8 cellular contexts compared by ENCODE assay signal in the genomic region with DNA sequence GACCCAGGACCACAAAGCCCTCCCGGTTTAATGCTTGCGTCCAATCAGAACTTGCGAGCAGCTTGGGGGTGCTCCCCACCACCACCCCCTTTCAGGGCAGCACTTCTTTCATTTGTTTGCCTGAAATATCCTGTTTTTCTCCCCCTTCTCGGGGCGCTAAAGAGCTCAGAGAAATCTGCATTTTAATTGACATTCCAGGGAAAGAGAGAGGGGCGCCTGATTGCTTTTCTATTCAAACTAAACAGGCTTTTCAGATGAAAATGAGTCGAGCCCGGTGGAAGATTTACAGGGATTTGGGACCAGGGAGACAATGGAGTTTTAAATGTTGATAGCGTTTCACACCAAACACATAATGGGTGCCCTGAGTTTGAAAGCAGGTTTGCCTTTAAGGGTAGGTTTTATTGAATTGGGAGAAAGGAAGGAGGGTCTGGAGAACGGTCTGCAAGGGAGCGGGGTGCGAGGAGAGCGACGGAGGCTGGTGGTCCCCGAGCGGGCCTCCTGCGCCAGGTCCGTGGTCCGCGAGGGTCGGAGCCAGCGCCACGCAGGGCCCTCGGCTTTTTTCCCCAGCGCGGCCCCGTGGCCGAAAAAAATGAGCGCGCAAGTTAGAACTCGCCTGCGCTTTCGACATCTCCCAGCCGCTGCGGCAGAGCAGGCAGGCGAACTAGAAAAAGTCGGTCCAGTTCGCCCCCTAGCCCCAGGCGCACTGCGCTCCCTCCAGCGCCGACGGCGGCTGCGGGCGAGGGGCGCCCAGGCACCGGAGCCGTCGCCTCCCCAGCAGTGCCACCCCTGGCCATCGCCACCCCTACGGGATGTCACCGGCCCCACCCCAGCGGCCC. TPM values are rescaled to one million over a fixed set of nuclear protein-coding genes. Genes with fewer than 3 reads are reported as not detected.
DNase-seq lines count a peak whose midpoint lies in the region; ATAC-seq and TF ChIP-seq lines count a peak whose summit lies in the region.

No MANE protein-coding gene starts in this region.

- H3K4me3 Mint-ChIP-seq in CD4-positive, CD25-positive, alpha-beta regulatory T cell, result peak overlapping the region in 3 of 4 donors; percentile 37 to 82 (median 61)
- peak overlapping the region; percentile 90 to 95 (median 94) for H3K4me3 Mint-ChIP-seq in nephron

- TF ChIP-seq CTCF in foreskin keratinocyte (conservative IDR thresholded peaks at IDR 0.05) (peak; percentile 68), nephron (IDR thresholded peaks at IDR 0.05; ENCODE audit: unreplicated experiment in 3 of 3) (peak; percentile 15 to 35 (median 33))

- no peaks in the 10 kb centered on the region for H3K9me3 Mint-ChIP-seq in CD4-positive, CD25-positive, alpha-beta regulatory T cell
- no peaks in the 10 kb centered on the region for H3K9me3 Mint-ChIP-seq in nephron

- H3K27me3 Mint-ChIP-seq in CD4-positive, CD25-positive, alpha-beta regulatory T cell, result peaks cover 64% of the 10 kb centered on the region
- peaks cover 86% of the 10 kb centered on the region for H3K27me3 Mint-ChIP-seq in nephron (ENCODE audit: low read depth)

- H3K36me3 Mint-ChIP-seq in CD4-positive, CD25-positive, alpha-beta regulatory T cell, result peaks cover 3% of the 10 kb centered on the region
- peaks cover 23% of the 10 kb centered on the region for H3K36me3 Mint-ChIP-seq in nephron (ENCODE audit: low read depth)

- no peak for DNase-seq in CD4-positive, CD25-positive, alpha-beta regulatory T cell
- DNase-seq in NCI-H2227 treated with DMSO at 0.1 percent for 48 hours (lab: John Stamatoyannopoulos, UW) (peak; percentile 37), foreskin keratinocyte (peak in 1 of 2 donors; percentile 78), NK-92 (lab: John Stamatoyannopoulos, UW; ENCODE audit: unreplicated experiment) (no peak), NCI-H1694 (lab: John Stamatoyannopoulos, UW) (no peak), NCI-H774 (lab: John Stamatoyannopoulos, UW) (no peak)

- no peak overlapping the region for H3K4me3 ChIP-seq in CD4-positive, CD25-positive, alpha-beta regulatory T cell (ENCODE audit: low read depth, low read length)

- no peak overlapping the region for H3K27ac Mint-ChIP-seq in CD4-positive, CD25-positive, alpha-beta regulatory T cell
- H3K27ac Mint-ChIP-seq in nephron, result peak overlapping the region; percentile 85 to 93 (median 91)

- H3K4me1 ChIP-seq in CD4-positive, CD25-positive, alpha-beta regulatory T cell (ENCODE audit: control insufficient read depth, insufficient read depth, low read length, poor library complexity, severe bottlenecking), result peaks cover 12% of the 10 kb centered on the region
- peaks cover 33% of the 10 kb centered on the region for H3K4me1 ChIP-seq in foreskin keratinocyte

- H3K4me1 Mint-ChIP-seq in CD4-positive, CD25-positive, alpha-beta regulatory T cell, result peaks cover 0 to 8% (median 4%) of the 10 kb centered on the region in 4 donors
- H3K4me1 Mint-ChIP-seq in nephron, result peaks cover 35% of the 10 kb centered on the region

- ATAC-seq in CD4-positive, CD25-positive, alpha-beta regulatory T cell (ENCODE audit: low read depth in 2 of 2), result no peak
- peak; percentile 34 for ATAC-seq in foreskin keratinocyte
- ATAC-seq in HG03175 (IDR thresholded peaks at IDR 0.05; ENCODE audit: unreplicated experiment), result no peak

- no peaks in the 10 kb centered on the region for H3K9me3 ChIP-seq in CD4-positive, CD25-positive, alpha-beta regulatory T cell (ENCODE audit: control insufficient read depth in 2 of 2, low read length in 2 of 2)

- no peak overlapping the region for H3K27ac ChIP-seq in CD4-positive, CD25-positive, alpha-beta regulatory T cell (ENCODE audit: insufficient read depth, low read length, poor library complexity, severe bottlenecking)
- peak overlapping the region; percentile 88 for H3K27ac ChIP-seq in foreskin keratinocyte

- peaks cover 33% of the 10 kb centered on the region for H3K27me3 ChIP-seq in CD4-positive, CD25-positive, alpha-beta regulatory T cell (ENCODE audit: control insufficient read depth, insufficient read depth, low read length)
- no peaks in the 10 kb centered on the region for H3K27me3 ChIP-seq in foreskin keratinocyte

- H3K36me3 ChIP-seq in CD4-positive, CD25-positive, alpha-beta regulatory T cell (ENCODE audit: control insufficient read depth, insufficient read depth, low read length), result no peaks in the 10 kb centered on the region

RNA-seq across cellular contexts. Expression of a gene that starts 1.4 kb away (rescaled TPM):
- 3.1 TPM for total RNA-seq in CD4-positive, CD25-positive, alpha-beta regulatory T cell
- polyA plus RNA-seq in CD4-positive, CD25-positive, alpha-beta regulatory T cell, result under 1 TPM; 0.32 to 0.63 (median 0.49) TPM
- total RNA-seq in foreskin keratinocyte, result 30.3 and 35.8 TPM in 2 replicates
- polyA plus RNA-seq in foreskin keratinocyte, result 11.1 and 14.3 TPM in 2 replicates

Comparison
In these comparisons a context has a peak if more than half of its experiments do, and no peak if none do; other contexts are left out.
1. H3K27ac Mint-ChIP-seq: peak in nephron (3 of 3); none in CD4-positive, CD25-positive, alpha-beta regulatory T cell (0 of 3).